In the genomic region with DNA sequence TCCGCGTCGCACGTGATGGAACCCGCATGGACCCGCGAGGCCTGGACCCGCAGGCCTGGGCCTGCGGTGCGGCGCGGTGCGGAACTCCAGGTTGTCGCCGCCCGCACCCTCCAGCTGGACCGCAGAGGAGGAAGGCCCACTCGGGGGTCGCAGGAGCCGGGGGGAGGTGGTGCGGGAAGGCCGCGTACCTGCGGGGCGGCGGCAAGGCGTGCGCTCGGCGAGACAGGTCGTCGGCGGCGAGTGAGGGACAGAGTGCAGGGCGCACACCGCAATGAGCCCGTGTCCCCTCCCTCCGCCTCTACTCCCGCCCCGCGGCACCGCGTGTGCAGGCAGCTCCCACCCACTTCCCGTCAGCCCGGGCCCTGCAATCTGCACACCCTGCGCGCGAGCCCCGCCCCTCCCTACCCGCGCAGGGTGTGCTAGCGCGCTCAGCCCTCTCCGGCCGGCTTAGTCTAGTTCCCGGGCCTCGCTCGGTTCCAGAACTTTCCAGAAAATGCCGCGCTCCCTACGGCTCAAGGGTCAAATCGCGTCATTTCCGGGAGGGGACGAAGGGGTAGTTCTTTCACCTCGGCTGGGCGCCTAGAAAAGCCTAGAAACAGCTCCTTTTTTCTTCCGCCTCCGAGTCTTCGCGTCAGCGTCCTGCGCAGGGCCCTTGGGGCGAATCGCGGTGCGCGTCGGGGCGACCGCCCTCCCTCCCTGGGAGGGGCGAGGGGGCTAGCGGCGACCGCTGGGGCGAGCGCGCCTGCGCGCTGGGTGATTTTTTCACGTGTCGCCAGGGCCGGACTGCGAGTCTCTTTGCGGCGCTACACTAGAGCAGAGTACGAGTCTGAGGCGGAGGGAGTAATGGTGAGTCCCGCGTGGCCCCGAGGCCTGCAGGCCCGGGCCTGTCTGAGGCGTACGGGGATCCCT, we compare ENCODE assay signal across 1 cellular context.
TF ChIP-seq lines count a peak whose summit lies in the region.

A gene (minus strand): TSS at position 247 of the 909 bp plus-strand sequence. CDS start 992 bp downstream, outside the sequence.
A gene (plus strand): TSS at position 786 of the 909 bp plus-strand sequence. CDS start 58 bp downstream, at position 844.

TF ChIP-seq in HepG2, 621 proteins besides CTCF, POLR2A, EP300 and RAD21 (continued from another document):
- TF ChIP-seq FOSL1 (CRISPR knock-in tag; IDR thresholded peaks at IDR 0.05; ENCODE audit: borderline replicate concordance) (peak; percentile 65; the same call in 1 of the 2 replicates), ZFP36 (IDR thresholded peaks at IDR 0.05; ENCODE audit: borderline replicate concordance, low read depth, low read length, partially characterized antibody) (no peak), ZNF446 (CRISPR knock-in tag; IDR thresholded peaks at IDR 0.05) (peak; percentile 86), ZNF780A (CRISPR knock-in tag; IDR thresholded peaks at IDR 0.05) (peak; percentile 84), ZNF260 (CRISPR knock-in tag; IDR thresholded peaks at IDR 0.05; ENCODE audit: borderline replicate concordance, low read depth) (no peak), ZNF224 (CRISPR knock-in tag; IDR thresholded peaks at IDR 0.05) (no peak), TEAD2 (CRISPR knock-in tag; IDR thresholded peaks at IDR 0.05) (peak; percentile 68; the same call in 1 of the 2 replicates), ZNF121 (CRISPR knock-in tag; IDR thresholded peaks at IDR 0.05) (0 out of 2 replicates have a peak, but pooled peaks have one; percentile 59), ZFP41 (CRISPR knock-in tag; IDR thresholded peaks at IDR 0.05; ENCODE audit: borderline replicate concordance) (peak; percentile 70; the same call in 1 of the 2 replicates), FIP1L1 (IDR thresholded peaks at IDR 0.05; ENCODE audit: borderline replicate concordance, insufficient read depth, low read depth, low read length) (peak; percentile 88; the same call in 1 of the 2 replicates)
- TF ChIP-seq, protein P1, sequence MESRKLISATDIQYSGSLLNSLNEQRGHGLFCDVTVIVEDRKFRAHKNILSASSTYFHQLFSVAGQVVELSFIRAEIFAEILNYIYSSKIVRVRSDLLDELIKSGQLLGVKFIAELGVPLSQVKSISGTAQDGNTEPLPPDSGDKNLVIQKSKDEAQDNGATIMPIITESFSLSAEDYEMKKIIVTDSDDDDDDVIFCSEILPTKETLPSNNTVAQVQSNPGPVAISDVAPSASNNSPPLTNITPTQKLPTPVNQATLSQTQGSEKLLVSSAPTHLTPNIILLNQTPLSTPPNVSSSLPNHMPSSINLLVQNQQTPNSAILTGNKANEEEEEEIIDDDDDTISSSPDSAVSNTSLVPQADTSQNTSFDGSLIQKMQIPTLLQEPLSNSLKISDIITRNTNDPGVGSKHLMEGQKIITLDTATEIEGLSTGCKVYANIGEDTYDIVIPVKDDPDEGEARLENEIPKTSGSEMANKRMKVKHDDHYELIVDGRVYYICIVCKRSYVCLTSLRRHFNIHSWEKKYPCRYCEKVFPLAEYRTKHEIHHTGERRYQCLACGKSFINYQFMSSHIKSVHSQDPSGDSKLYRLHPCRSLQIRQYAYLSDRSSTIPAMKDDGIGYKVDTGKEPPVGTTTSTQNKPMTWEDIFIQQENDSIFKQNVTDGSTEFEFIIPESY (CRISPR knock-in tag; IDR thresholded peaks at IDR 0.05) = peak; percentile 15; the same call in 1 of the 2 replicates
